Comparison of ENCODE assay signal across 1 cellular context in genomic region chr2:236295481-236295880, GRCh38.
TF ChIP-seq lines count a peak whose summit lies in the region.

No MANE protein-coding gene starts in this region.

TF ChIP-seq in WTC11, 78 proteins besides CTCF, POLR2A, EP300 and RAD21 (continued from another document):
- TF ChIP-seq AFF4 (CRISPR knock-in tag; IDR thresholded peaks at IDR 0.05; ENCODE audit: borderline replicate concordance) (no peak), SMAD3 (CRISPR knock-in tag; IDR thresholded peaks at IDR 0.05; ENCODE audit: borderline replicate concordance) (no peak), NFYB (CRISPR knock-in tag; conservative IDR thresholded peaks at IDR 0.05; ENCODE audit: low read depth) (no peak)
